23 cellular contexts compared by ENCODE assay signal in the genomic region with DNA sequence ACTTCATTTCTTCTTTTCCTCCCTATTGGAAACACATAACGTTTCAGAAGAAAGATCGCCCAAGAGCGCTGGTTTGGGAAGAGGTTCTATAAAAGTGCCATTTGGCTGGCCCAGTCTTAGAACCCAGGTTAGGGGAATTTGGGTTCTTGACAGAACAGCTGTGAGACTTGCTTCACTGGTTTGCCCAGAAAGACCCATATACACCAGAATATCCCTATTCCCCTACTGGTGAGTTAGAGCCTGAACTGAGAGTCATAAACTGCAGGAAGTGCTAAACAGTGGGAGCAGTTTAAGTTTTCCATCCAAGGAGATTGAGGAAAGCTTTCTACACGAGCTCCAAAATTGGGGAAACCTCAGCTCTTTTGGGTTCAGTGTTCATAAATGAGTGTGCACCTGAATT.
DNase-seq lines count a peak whose midpoint lies in the region; ATAC-seq and TF ChIP-seq lines count a peak whose summit lies in the region.
"Had no signal": no experiment of that assay in that cellular context is flagged by ENCODE, and none has a peak within 500 bp of the region (broad histone marks: within the 10 kb centered on the region; RNA-seq: fewer than 3 reads in every experiment).

No MANE protein-coding gene starts in this region.

- no peak overlapping the region for H3K4me3 ChIP-seq in PC-9
- no peak overlapping the region for H3K4me3 ChIP-seq in epithelial cell of esophagus (ENCODE audit: low read length)
- H3K4me3 ChIP-seq in mucosa of descending colon: no peak overlapping the region
- no peak overlapping the region for H3K4me3 ChIP-seq in transverse colon
- no peak overlapping the region for H3K4me3 ChIP-seq in uterus
- H3K4me3 ChIP-seq in neuronal stem cell (ENCODE audit: low read length in 2 of 2): no peak overlapping the region
- H3K4me3 ChIP-seq: gastrocnemius medialis, Peyer's patch had no signal

- H3K9me3 ChIP-seq in PC-9 (ENCODE audit: insufficient read depth, low read depth): peaks cover 15% of the 10 kb centered on the region; the same call in 1 of the 2 replicates
- no peaks in the 10 kb centered on the region for H3K9me3 ChIP-seq in mucosa of descending colon
- no peaks in the 10 kb centered on the region for H3K9me3 ChIP-seq in transverse colon
- H3K9me3 ChIP-seq in uterus: no peaks in the 10 kb centered on the region
- H3K9me3 ChIP-seq in neuronal stem cell (replicated peaks in 1 of 2; ENCODE audit: control insufficient read depth in 2 of 2, insufficient read depth in 1 of 2, low read depth in 1 of 2, low read length in 2 of 2): no peaks in the 10 kb centered on the region
- H3K9me3 ChIP-seq: gastrocnemius medialis, Peyer's patch had no signal

- H3K4me2 ChIP-seq in PC-9: peak overlapping the region; percentile 21; the same call in 1 of the 2 replicates
- no peak overlapping the region for H3K4me2 ChIP-seq in neuronal stem cell (ENCODE audit: insufficient read depth, low read length, poor library complexity, severe bottlenecking)

- H3K36me3 ChIP-seq in PC-9 (ENCODE audit: low read depth): no peaks in the 10 kb centered on the region
- H3K36me3 ChIP-seq in mucosa of descending colon (ENCODE audit: low read depth): no peaks in the 10 kb centered on the region
- H3K36me3 ChIP-seq in transverse colon: no peaks in the 10 kb centered on the region
- H3K36me3 ChIP-seq in uterus: no peaks in the 10 kb centered on the region
- H3K36me3 ChIP-seq in neuronal stem cell (replicated peaks in 1 of 2; ENCODE audit: control insufficient read depth in 2 of 2, insufficient read depth in 2 of 2, low read length in 2 of 2): no peaks in the 10 kb centered on the region
- H3K36me3 ChIP-seq: gastrocnemius medialis, Peyer's patch had no signal

- WGBS in transverse colon (ENCODE audit: low coverage in 1 of 2), 2 donors: 74 to 80% methylated on average over 4 of the region's 4 CpGs
- WGBS in neuronal stem cell (ENCODE audit: extremely low coverage in 2 of 2, insufficient read length in 2 of 2, insufficient replicate concordance in 1 of 2), 2 donors: no CpG with 5 or more reads among the region's 4 CpGs

- intact Hi-C loops in PC-9 (cut with micrococcal nuclease; ENCODE audit: unreplicated experiment) (no loop called here), mucosa of descending colon (cut with DNase I, micrococcal nuclease) (no loop called here), transverse colon (cut with DNase I; ENCODE audit: low total_unique reads) (no loop called here), uterus (cut with DNase I; ENCODE audit: low total_unique reads) (no loop called here)

- TF ChIP-seq EP300 in transverse colon (IDR thresholded peaks at IDR 0.05; ENCODE audit: low read depth): no peak

- no peak overlapping the region for H3K23ac ChIP-seq in neuronal stem cell (ENCODE audit: low read depth, low read length, poor library complexity)

- no peak overlapping the region for H3K4ac ChIP-seq in neuronal stem cell (ENCODE audit: low read length)

- H2AFZ ChIP-seq in PC-9 (no peak overlapping the region), neuronal stem cell (ENCODE audit: low read length) (no peak overlapping the region)

- no peaks in the 10 kb centered on the region for H3K27me3 ChIP-seq in PC-9 (ENCODE audit: insufficient read depth, low read depth)
- H3K27me3 ChIP-seq in transverse colon: no peaks in the 10 kb centered on the region
- H3K27me3 ChIP-seq in uterus: no peaks in the 10 kb centered on the region
- no peaks in the 10 kb centered on the region for H3K27me3 ChIP-seq in neuronal stem cell (ENCODE audit: control insufficient read depth in 3 of 3, insufficient read depth in 3 of 3, low read depth in 1 of 3, low read length in 3 of 3)
- H3K27me3 ChIP-seq: gastrocnemius medialis, Peyer's patch had no signal

- peaks cover 46% of the 10 kb centered on the region for H3K4me1 ChIP-seq in PC-9 (replicated peaks; ENCODE audit: insufficient read depth)
- no peaks in the 10 kb centered on the region for H3K4me1 ChIP-seq in mucosa of descending colon (ENCODE audit: low read depth)
- peaks cover 0 to 25% (median 14%) of the 10 kb centered on the region in 4 donors for H3K4me1 ChIP-seq in transverse colon
- H3K4me1 ChIP-seq in uterus: no peaks in the 10 kb centered on the region
- H3K4me1 ChIP-seq in neuronal stem cell (ENCODE audit: control insufficient read depth in 2 of 2, insufficient read depth in 1 of 2, low read depth in 1 of 2, low read length in 2 of 2): no peaks in the 10 kb centered on the region
- H3K4me1 ChIP-seq: gastrocnemius medialis, Peyer's patch had no signal

- H3K79me2 ChIP-seq in PC-9 (ENCODE audit: low read depth): no peaks in the 10 kb centered on the region

- H3K14ac ChIP-seq in neuronal stem cell (ENCODE audit: low read length): no peak overlapping the region

- ATAC-seq in mucosa of descending colon: peak; percentile 21
- ATAC-seq: activated naive CD8-positive, alpha-beta T cell treated with anti-CD3 and anti-CD28 coated beads, Interleukin-2, amount 50 U/mL, for 24 hours; gastrocnemius medialis; left ventricle myocardium superior had no signal

- no peak overlapping the region for H2BK12ac ChIP-seq in neuronal stem cell (ENCODE audit: low read length)

- no peak overlapping the region for H2BK5ac ChIP-seq in neuronal stem cell (ENCODE audit: low read length)

- no peak overlapping the region for H3K9ac ChIP-seq in neuronal stem cell (ENCODE audit: low read depth, low read length, poor library complexity)

- DNase-seq in PC-9 (no peak), epithelial cell of esophagus (ENCODE audit: low read depth) (no peak), mucosa of descending colon (no peak), transverse colon (no peak), uterus (no peak), NOMO-1 (lab: John Stamatoyannopoulos, UW; ENCODE audit: unreplicated experiment in 2 of 2) (no peak), neuronal stem cell (ENCODE audit: low spot score) (no peak)
- DNase-seq: activated CD4-positive, alpha-beta T cell treated with anti-CD3 and anti-CD28 coated beads for 48 hours; activated gamma-delta T cell treated with Interleukin-2 at 50 U/mL for 16 hours; activated naive CD8-positive, alpha-beta T cell treated with anti-CD3 and anti-CD28 coated beads, Interleukin-2, amount 50 U/mL, for 24 hours; activated T-cell treated with anti-CD3 and anti-CD28 coated beads, Interleukin-2, amount 50 U/mL, for 24 hours; CD4-positive, alpha-beta memory T cell; cerebellar nuclear complex; DMS153; erythroblast; gastrocnemius medialis; hypothalamus; left ventricle myocardium superior; NCI-H1417; NCI-H2081 treated with DMSO at 0.1 percent for 48 hours; nucleus accumbens; Peyer's patch; small intestine had no signal

- no peak overlapping the region for H4K91ac ChIP-seq in neuronal stem cell (ENCODE audit: low read depth, low read length, poor library complexity)

- TF ChIP-seq CTCF in PC-9 (conservative IDR thresholded peaks at IDR 0.05) (no peak), epithelial cell of esophagus (IDR thresholded peaks at IDR 0.05; ENCODE audit: insufficient read depth, low read depth, low read length, missing control alignments) (peak; percentile 18), mucosa of descending colon (IDR thresholded peaks at IDR 0.05) (no peak), transverse colon (IDR thresholded peaks at IDR 0.05) (peak in 2 of 5 experiments; percentile 38 to 52), uterus (IDR thresholded peaks at IDR 0.05) (no peak)

- H2AK5ac ChIP-seq in neuronal stem cell (ENCODE audit: low read depth, low read length): no peak overlapping the region

- peaks cover 20% of the 10 kb centered on the region; the same call in 1 of the 2 replicates for H3F3A ChIP-seq in PC-9 (ENCODE audit: insufficient read depth, low read depth)

- H2BK15ac ChIP-seq in neuronal stem cell (ENCODE audit: low read length): no peak overlapping the region

- H3K79me1 ChIP-seq in neuronal stem cell (ENCODE audit: low read depth, low read length): no peaks in the 10 kb centered on the region

- H3K18ac ChIP-seq in neuronal stem cell (ENCODE audit: low read length): no peak overlapping the region

- H3K9me2 ChIP-seq in PC-9 (ENCODE audit: insufficient read depth): no peaks in the 10 kb centered on the region

- no peak overlapping the region for H4K8ac ChIP-seq in neuronal stem cell (ENCODE audit: low read depth, low read length)

- no peak overlapping the region for H2BK120ac ChIP-seq in neuronal stem cell (ENCODE audit: low read depth, low read length)

- H4K20me1 ChIP-seq in PC-9 (ENCODE audit: insufficient read depth): no peaks in the 10 kb centered on the region

- H3K27ac ChIP-seq in PC-9 (no peak overlapping the region), transverse colon (peak overlapping the region; percentile 78 to 85 (median 83)), uterus (no peak overlapping the region), neuronal stem cell (replicated peaks; ENCODE audit: low read length) (no peak overlapping the region)
- H3K27ac ChIP-seq: gastrocnemius medialis had no signal

- no TSS peak for BruUV-seq in PC-9 (replicated peaks; lab: Mats Ljungman, UMichigan)

- no peak for TF ChIP-seq POLR2A in transverse colon (IDR thresholded peaks at IDR 0.05)
- TF ChIP-seq POLR2A in uterus (IDR thresholded peaks at IDR 0.05): no peak

- CTCF ChIA-PET in PC-9 (lab: Charles Lee): no interaction called here

- in situ Hi-C loops in transverse colon (cut with MboI; ENCODE audit: low pct_ligation_motif_present in 1 of 4, low pct_unique_long_range_greater_than_20kb in 1 of 4, low sequenced_read_pairs in 3 of 4): no loop called here

- POLR2A ChIA-PET in PC-9 (lab: Charles Lee; ENCODE audit: unreplicated experiment): interaction anchor here (0.6 kb wide), 2 partner anchors 265 to 1795 kb away, joined by 3 to 5 read pairs; no protein-coding TSS in a partner anchor

Comparison
In these comparisons a context has a peak if more than half of its experiments do, and no peak if none do; other contexts are left out.
1. H3K27ac ChIP-seq: peak in transverse colon (4 of 4); none in PC-9 (single experiment), uterus (0 of 2) and neuronal stem cell (single experiment).